Comparison of ENCODE assay signal across 1 cellular context in genomic region chr3:197490098-197490497, GRCh38.
TF ChIP-seq lines count a peak whose summit lies in the region.

No MANE protein-coding gene starts in this region.

TF ChIP-seq in GM23338, 12 proteins besides CTCF, POLR2A, EP300 and RAD21 (continued from another document):
- no peak for TF ChIP-seq ZNF462 (CRISPR knock-in tag; IDR thresholded peaks at IDR 0.05)
- TF ChIP-seq REST (IDR thresholded peaks at IDR 0.05; ENCODE audit: unreplicated experiment) = no peak
- no peak for TF ChIP-seq POLR2AphosphoS5 (IDR thresholded peaks at IDR 0.05; ENCODE audit: low read depth)
- no peak for TF ChIP-seq STAT1 (IDR thresholded peaks at IDR 0.05; ENCODE audit: unreplicated experiment)
- no peak for TF ChIP-seq ZNF114 (CRISPR knock-in tag; IDR thresholded peaks at IDR 0.05)
- TF ChIP-seq EZH2 (IDR thresholded peaks at IDR 0.05; ENCODE audit: low read depth, unreplicated experiment) = no peak
- no peak for TF ChIP-seq EZH2phosphoT487 (IDR thresholded peaks at IDR 0.05; ENCODE audit: unreplicated experiment)
- no peak for TF ChIP-seq CREB1 (CRISPR knock-in tag; IDR thresholded peaks at IDR 0.05; ENCODE audit: low read depth)
- no peak for TF ChIP-seq ETS1 (IDR thresholded peaks at IDR 0.05)
- no peak for TF ChIP-seq ZNF331 (CRISPR knock-in tag; IDR thresholded peaks at IDR 0.05; ENCODE audit: low read depth)
